1 cellular context compared by ENCODE assay signal in the genomic region with DNA sequence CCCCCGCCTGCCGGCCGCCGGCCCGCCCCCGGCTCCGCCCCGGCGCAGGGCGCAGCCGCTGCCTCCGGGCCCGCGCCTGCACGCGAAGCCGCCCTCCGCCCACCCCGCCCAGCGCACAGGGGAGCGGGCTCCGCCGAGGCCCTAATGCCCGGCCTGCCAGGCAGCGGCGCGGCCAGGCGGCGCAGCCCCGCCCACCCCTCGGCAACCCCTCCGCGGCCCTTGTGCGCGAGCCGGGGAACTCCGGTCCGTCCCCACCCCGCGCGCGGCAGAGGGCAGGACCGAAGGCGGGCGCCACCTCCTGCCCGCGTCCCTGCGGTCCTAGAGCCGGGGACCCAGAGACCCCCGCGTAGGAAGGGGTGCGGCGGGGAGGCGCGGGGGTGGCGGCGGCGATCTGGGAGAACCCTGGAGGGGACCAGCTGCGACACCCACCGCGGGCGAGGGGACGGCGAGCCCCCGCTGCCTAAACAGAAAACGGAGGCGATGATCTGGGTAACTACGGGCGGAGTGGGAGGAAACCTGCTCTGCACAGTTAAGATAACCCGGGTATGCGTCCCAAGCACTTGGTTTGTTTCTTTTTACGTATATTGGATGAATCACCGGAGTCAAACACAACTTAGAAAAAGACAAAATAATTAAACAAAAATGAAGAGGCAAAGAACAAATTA.
TF ChIP-seq lines count a peak whose summit lies in the region.

No MANE protein-coding gene starts in this region.

TF ChIP-seq in K562, 482 proteins besides CTCF, POLR2A, EP300 and RAD21 (continued from another document and continues in another):
- TF ChIP-seq, protein P1, sequence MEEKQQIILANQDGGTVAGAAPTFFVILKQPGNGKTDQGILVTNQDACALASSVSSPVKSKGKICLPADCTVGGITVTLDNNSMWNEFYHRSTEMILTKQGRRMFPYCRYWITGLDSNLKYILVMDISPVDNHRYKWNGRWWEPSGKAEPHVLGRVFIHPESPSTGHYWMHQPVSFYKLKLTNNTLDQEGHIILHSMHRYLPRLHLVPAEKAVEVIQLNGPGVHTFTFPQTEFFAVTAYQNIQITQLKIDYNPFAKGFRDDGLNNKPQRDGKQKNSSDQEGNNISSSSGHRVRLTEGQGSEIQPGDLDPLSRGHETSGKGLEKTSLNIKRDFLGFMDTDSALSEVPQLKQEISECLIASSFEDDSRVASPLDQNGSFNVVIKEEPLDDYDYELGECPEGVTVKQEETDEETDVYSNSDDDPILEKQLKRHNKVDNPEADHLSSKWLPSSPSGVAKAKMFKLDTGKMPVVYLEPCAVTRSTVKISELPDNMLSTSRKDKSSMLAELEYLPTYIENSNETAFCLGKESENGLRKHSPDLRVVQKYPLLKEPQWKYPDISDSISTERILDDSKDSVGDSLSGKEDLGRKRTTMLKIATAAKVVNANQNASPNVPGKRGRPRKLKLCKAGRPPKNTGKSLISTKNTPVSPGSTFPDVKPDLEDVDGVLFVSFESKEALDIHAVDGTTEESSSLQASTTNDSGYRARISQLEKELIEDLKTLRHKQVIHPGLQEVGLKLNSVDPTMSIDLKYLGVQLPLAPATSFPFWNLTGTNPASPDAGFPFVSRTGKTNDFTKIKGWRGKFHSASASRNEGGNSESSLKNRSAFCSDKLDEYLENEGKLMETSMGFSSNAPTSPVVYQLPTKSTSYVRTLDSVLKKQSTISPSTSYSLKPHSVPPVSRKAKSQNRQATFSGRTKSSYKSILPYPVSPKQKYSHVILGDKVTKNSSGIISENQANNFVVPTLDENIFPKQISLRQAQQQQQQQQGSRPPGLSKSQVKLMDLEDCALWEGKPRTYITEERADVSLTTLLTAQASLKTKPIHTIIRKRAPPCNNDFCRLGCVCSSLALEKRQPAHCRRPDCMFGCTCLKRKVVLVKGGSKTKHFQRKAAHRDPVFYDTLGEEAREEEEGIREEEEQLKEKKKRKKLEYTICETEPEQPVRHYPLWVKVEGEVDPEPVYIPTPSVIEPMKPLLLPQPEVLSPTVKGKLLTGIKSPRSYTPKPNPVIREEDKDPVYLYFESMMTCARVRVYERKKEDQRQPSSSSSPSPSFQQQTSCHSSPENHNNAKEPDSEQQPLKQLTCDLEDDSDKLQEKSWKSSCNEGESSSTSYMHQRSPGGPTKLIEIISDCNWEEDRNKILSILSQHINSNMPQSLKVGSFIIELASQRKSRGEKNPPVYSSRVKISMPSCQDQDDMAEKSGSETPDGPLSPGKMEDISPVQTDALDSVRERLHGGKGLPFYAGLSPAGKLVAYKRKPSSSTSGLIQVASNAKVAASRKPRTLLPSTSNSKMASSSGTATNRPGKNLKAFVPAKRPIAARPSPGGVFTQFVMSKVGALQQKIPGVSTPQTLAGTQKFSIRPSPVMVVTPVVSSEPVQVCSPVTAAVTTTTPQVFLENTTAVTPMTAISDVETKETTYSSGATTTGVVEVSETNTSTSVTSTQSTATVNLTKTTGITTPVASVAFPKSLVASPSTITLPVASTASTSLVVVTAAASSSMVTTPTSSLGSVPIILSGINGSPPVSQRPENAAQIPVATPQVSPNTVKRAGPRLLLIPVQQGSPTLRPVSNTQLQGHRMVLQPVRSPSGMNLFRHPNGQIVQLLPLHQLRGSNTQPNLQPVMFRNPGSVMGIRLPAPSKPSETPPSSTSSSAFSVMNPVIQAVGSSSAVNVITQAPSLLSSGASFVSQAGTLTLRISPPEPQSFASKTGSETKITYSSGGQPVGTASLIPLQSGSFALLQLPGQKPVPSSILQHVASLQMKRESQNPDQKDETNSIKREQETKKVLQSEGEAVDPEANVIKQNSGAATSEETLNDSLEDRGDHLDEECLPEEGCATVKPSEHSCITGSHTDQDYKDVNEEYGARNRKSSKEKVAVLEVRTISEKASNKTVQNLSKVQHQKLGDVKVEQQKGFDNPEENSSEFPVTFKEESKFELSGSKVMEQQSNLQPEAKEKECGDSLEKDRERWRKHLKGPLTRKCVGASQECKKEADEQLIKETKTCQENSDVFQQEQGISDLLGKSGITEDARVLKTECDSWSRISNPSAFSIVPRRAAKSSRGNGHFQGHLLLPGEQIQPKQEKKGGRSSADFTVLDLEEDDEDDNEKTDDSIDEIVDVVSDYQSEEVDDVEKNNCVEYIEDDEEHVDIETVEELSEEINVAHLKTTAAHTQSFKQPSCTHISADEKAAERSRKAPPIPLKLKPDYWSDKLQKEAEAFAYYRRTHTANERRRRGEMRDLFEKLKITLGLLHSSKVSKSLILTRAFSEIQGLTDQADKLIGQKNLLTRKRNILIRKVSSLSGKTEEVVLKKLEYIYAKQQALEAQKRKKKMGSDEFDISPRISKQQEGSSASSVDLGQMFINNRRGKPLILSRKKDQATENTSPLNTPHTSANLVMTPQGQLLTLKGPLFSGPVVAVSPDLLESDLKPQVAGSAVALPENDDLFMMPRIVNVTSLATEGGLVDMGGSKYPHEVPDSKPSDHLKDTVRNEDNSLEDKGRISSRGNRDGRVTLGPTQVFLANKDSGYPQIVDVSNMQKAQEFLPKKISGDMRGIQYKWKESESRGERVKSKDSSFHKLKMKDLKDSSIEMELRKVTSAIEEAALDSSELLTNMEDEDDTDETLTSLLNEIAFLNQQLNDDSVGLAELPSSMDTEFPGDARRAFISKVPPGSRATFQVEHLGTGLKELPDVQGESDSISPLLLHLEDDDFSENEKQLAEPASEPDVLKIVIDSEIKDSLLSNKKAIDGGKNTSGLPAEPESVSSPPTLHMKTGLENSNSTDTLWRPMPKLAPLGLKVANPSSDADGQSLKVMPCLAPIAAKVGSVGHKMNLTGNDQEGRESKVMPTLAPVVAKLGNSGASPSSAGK (IDR thresholded peaks at IDR 0.05) = no peak
- TF ChIP-seq MECOM (CRISPR knock-in tag; IDR thresholded peaks at IDR 0.05) = no peak
- no peak for TF ChIP-seq NCOA2 (IDR thresholded peaks at IDR 0.05; ENCODE audit: partially characterized antibody in 2 of 2)
- TF ChIP-seq HNRNPLL (IDR thresholded peaks at IDR 0.05; ENCODE audit: low read depth, low read length, poor library complexity, severe bottlenecking) = peak; percentile 58
- peak; percentile 36; the same call in 1 of the 2 replicates for TF ChIP-seq KLF16 (IDR thresholded peaks at IDR 0.05)
- TF ChIP-seq KDM5B (IDR thresholded peaks at IDR 0.05; ENCODE audit: insufficient replicate concordance, low read depth, low read length) = peak; percentile 32
- TF ChIP-seq, protein P2, sequence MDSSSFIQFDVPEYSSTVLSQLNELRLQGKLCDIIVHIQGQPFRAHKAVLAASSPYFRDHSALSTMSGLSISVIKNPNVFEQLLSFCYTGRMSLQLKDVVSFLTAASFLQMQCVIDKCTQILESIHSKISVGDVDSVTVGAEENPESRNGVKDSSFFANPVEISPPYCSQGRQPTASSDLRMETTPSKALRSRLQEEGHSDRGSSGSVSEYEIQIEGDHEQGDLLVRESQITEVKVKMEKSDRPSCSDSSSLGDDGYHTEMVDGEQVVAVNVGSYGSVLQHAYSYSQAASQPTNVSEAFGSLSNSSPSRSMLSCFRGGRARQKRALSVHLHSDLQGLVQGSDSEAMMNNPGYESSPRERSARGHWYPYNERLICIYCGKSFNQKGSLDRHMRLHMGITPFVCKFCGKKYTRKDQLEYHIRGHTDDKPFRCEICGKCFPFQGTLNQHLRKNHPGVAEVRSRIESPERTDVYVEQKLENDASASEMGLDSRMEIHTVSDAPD (CRISPR knock-in tag; IDR thresholded peaks at IDR 0.05) = no peak
- no peak for TF ChIP-seq PURB (CRISPR knock-in tag; IDR thresholded peaks at IDR 0.05; ENCODE audit: low read depth)
- no peak for TF ChIP-seq ASH1L (IDR thresholded peaks at IDR 0.05; ENCODE audit: borderline replicate concordance, low read depth, partially characterized antibody)
- no peak for TF ChIP-seq ETV6 (IDR thresholded peaks at IDR 0.05; ENCODE audit: borderline replicate concordance in 1 of 2, low read depth in 2 of 2, low read length in 1 of 2)
- no peak for TF ChIP-seq ETV6 (CRISPR knock-in tag; IDR thresholded peaks at IDR 0.05; ENCODE audit: borderline replicate concordance)
- 0 out of 2 replicates have a peak, but pooled peaks have one; percentile 25 for TF ChIP-seq SMAD4 (CRISPR knock-in tag; conservative IDR thresholded peaks at IDR 0.05)
- TF ChIP-seq TOE1 (IDR thresholded peaks at IDR 0.05; ENCODE audit: borderline replicate concordance) = peak; percentile 69; the same call in 1 of the 2 replicates
- no peak for TF ChIP-seq TOE1 (CRISPR knock-in tag; IDR thresholded peaks at IDR 0.05; ENCODE audit: borderline replicate concordance, low read depth)
- peak; percentile 50 to 58; a peak in 3 of 4 replicates for TF ChIP-seq NRF1 (conservative IDR thresholded peaks at IDR 0.05 in 1 of 2, IDR thresholded peaks at IDR 0.05 in 1 of 2)
- TF ChIP-seq KLF13 (tag; IDR thresholded peaks at IDR 0.05; ENCODE audit: borderline replicate concordance, low read depth) = peak; percentile 49; the same call in 1 of the 2 replicates
- TF ChIP-seq FOXK2 (conservative IDR thresholded peaks at IDR 0.05 in 1 of 2, IDR thresholded peaks at IDR 0.05 in 1 of 2; ENCODE audit: low read depth in 2 of 2) = no peak
- TF ChIP-seq ZNF696 (CRISPR knock-in tag; conservative IDR thresholded peaks at IDR 0.05) = no peak
- TF ChIP-seq PML (IDR thresholded peaks at IDR 0.05; ENCODE audit: low read length) = 0 out of 2 replicates have a peak, but pooled peaks have one; percentile 40
- TF ChIP-seq MCM2 (IDR thresholded peaks at IDR 0.05; ENCODE audit: low read depth) = no peak
- 0 out of 2 replicates have a peak, but pooled peaks have one; percentile 16 for TF ChIP-seq KLF1 (tag; IDR thresholded peaks at IDR 0.05)
- TF ChIP-seq EZH2 (IDR thresholded peaks at IDR 0.05; ENCODE audit: borderline replicate concordance, low read depth, low read length) = no peak
- no peak for TF ChIP-seq ZNF75A (CRISPR knock-in tag; IDR thresholded peaks at IDR 0.05)
- no peak for TF ChIP-seq BHLHE40 (IDR thresholded peaks at IDR 0.05; ENCODE audit: low read length)
- no peak for TF ChIP-seq HDAC2 (IDR thresholded peaks at IDR 0.05)
- no peak for TF ChIP-seq ZNF589 (CRISPR knock-in tag; IDR thresholded peaks at IDR 0.05; ENCODE audit: low read depth)
- no peak for TF ChIP-seq ZFP1 (CRISPR knock-in tag; IDR thresholded peaks at IDR 0.05)
- no peak for TF ChIP-seq ZNF551 (CRISPR knock-in tag; IDR thresholded peaks at IDR 0.05)
- peak; percentile 76 for TF ChIP-seq RBFOX2 (IDR thresholded peaks at IDR 0.05; ENCODE audit: low read depth, low read length)
- TF ChIP-seq, protein P3, sequence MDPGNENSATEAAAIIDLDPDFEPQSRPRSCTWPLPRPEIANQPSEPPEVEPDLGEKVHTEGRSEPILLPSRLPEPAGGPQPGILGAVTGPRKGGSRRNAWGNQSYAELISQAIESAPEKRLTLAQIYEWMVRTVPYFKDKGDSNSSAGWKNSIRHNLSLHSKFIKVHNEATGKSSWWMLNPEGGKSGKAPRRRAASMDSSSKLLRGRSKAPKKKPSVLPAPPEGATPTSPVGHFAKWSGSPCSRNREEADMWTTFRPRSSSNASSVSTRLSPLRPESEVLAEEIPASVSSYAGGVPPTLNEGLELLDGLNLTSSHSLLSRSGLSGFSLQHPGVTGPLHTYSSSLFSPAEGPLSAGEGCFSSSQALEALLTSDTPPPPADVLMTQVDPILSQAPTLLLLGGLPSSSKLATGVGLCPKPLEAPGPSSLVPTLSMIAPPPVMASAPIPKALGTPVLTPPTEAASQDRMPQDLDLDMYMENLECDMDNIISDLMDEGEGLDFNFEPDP (CRISPR knock-in tag; IDR thresholded peaks at IDR 0.05) = no peak
- TF ChIP-seq, protein P4, sequence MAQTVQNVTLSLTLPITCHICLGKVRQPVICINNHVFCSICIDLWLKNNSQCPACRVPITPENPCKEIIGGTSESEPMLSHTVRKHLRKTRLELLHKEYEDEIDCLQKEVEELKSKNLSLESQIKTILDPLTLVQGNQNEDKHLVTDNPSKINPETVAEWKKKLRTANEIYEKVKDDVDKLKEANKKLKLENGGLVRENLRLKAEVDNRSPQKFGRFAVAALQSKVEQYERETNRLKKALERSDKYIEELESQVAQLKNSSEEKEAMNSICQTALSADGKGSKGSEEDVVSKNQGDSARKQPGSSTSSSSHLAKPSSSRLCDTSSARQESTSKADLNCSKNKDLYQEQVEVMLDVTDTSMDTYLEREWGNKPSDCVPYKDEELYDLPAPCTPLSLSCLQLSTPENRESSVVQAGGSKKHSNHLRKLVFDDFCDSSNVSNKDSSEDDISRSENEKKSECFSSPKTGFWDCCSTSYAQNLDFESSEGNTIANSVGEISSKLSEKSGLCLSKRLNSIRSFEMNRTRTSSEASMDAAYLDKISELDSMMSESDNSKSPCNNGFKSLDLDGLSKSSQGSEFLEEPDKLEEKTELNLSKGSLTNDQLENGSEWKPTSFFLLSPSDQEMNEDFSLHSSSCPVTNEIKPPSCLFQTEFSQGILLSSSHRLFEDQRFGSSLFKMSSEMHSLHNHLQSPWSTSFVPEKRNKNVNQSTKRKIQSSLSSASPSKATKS (CRISPR knock-in tag; IDR thresholded peaks at IDR 0.05) = no peak
- no peak for TF ChIP-seq FOXA3 (CRISPR knock-in tag; conservative IDR thresholded peaks at IDR 0.05 in 1 of 2, IDR thresholded peaks at IDR 0.05 in 1 of 2)
- TF ChIP-seq, protein P5, sequence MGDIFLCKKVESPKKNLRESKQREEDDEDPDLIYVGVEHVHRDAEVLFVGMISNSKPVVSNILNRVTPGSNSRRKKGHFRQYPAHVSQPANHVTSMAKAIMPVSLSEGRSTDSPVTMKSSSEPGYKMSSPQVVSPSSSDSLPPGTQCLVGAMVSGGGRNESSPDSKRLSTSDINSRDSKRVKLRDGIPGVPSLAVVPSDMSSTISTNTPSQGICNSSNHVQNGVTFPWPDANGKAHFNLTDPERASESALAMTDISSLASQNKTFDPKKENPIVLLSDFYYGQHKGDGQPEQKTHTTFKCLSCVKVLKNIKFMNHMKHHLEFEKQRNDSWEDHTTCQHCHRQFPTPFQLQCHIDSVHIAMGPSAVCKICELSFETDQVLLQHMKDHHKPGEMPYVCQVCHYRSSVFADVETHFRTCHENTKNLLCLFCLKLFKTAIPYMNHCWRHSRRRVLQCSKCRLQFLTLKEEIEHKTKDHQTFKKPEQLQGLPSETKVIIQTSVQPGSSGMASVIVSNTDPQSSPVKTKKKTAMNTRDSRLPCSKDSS (IDR thresholded peaks at IDR 0.05; ENCODE audit: low read depth, partially characterized antibody) = no peak
- no peak for TF ChIP-seq XRCC3 (IDR thresholded peaks at IDR 0.05)
- peak in 1 of 2 experiments; percentile 47; a peak in 1 of 4 replicates for TF ChIP-seq HDAC1 (IDR thresholded peaks at IDR 0.05)
- TF ChIP-seq, protein P6, sequence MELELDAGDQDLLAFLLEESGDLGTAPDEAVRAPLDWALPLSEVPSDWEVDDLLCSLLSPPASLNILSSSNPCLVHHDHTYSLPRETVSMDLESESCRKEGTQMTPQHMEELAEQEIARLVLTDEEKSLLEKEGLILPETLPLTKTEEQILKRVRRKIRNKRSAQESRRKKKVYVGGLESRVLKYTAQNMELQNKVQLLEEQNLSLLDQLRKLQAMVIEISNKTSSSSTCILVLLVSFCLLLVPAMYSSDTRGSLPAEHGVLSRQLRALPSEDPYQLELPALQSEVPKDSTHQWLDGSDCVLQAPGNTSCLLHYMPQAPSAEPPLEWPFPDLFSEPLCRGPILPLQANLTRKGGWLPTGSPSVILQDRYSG (tag; conservative IDR thresholded peaks at IDR 0.05; ENCODE audit: low read depth) = no peak
- TF ChIP-seq PHF20 (IDR thresholded peaks at IDR 0.05; ENCODE audit: partially characterized antibody) = no peak
